In genomic region chr1:155082941-155083541, GRCh38 we compare ENCODE assay signal across 16 cellular contexts. TPM values are rescaled to one million over a fixed set of nuclear protein-coding genes. Genes with fewer than 3 reads are reported as not detected.
DNase-seq lines count a peak whose midpoint lies in the region; ATAC-seq and TF ChIP-seq lines count a peak whose summit lies in the region.
"Had no signal": no experiment of that assay in that cellular context is flagged by ENCODE, and none has a peak within 500 bp of the region (broad histone marks: within the 10 kb centered on the region; RNA-seq: fewer than 3 reads in every experiment).

No MANE protein-coding gene starts in this region.

- H3K4me3 ChIP-seq in Caco-2 (ENCODE audit: low read depth, low read length) (no peak overlapping the region), PC-3 (ENCODE audit: low read length) (peak overlapping the region; percentile 71; the same call in 1 of the 2 replicates), hepatocyte (no peak overlapping the region)

- H3K4me1 ChIP-seq in Caco-2 (peaks cover 36% of the 10 kb centered on the region), PC-3 (ENCODE audit: insufficient read depth, low read length) (peaks cover 77% of the 10 kb centered on the region), hepatocyte (ENCODE audit: insufficient read depth) (peaks cover 52% of the 10 kb centered on the region)

- ATAC-seq in PC-3 (no peak), HG03457 (IDR thresholded peaks at IDR 0.05; ENCODE audit: unreplicated experiment) (no peak)
- ATAC-seq: right cardiac atrium; stimulated activated naive CD8-positive, alpha-beta T cell treated with anti-CD3 and anti-CD28 coated beads, Interleukin-15, amount 100 ng/mL, for 72 hours had no signal

- H3F3A ChIP-seq in PC-3 (ENCODE audit: low read length, unreplicated experiment): no peaks in the 10 kb centered on the region

- BruUV-seq in Caco-2 (replicated peaks; lab: Mats Ljungman, UMichigan) (no TSS peak), PC-3 (replicated peaks; lab: Mats Ljungman, UMichigan) (no TSS peak)

- H3K27me3 ChIP-seq in Caco-2 (replicated peaks; ENCODE audit: control insufficient read depth, insufficient read depth, low read length): peaks cover 5% of the 10 kb centered on the region; the same call in 1 of the 2 replicates
- peaks cover 44% of the 10 kb centered on the region for H3K27me3 ChIP-seq in PC-3 (ENCODE audit: low read length)
- peaks cover 48% of the 10 kb centered on the region for H3K27me3 ChIP-seq in hepatocyte

- H3K9me3 ChIP-seq in Caco-2 (no peaks in the 10 kb centered on the region), PC-3 (ENCODE audit: low read length) (no peaks in the 10 kb centered on the region), hepatocyte (ENCODE audit: low read depth) (no peaks in the 10 kb centered on the region)

- CTCF ChIA-PET in Caco-2 (lab: Charles Lee): interaction anchor here (0.5 kb wide), 1 partner anchor 31 kb away, joined by 4 read pairs; no protein-coding TSS in a partner anchor
- CTCF ChIA-PET in PC-3 (lab: Charles Lee): interaction anchor here (0.6 kb wide), 1 partner anchor 12 kb away, joined by 8 read pairs; no protein-coding TSS in a partner anchor

- DNase-seq in Caco-2 (no peak), PC-3 (peak; percentile 59), hepatocyte (ENCODE audit: low spot score) (no peak), progenitor cell of endocrine pancreas (ENCODE audit: low spot score, unreplicated experiment) (no peak), NCI-H128 (lab: John Stamatoyannopoulos, UW; ENCODE audit: unreplicated experiment) (no peak), pons (ENCODE audit: low spot score) (no peak), NK-92 (lab: John Stamatoyannopoulos, UW; ENCODE audit: unreplicated experiment) (no peak)
- DNase-seq: cerebellar nuclear complex; NCI-H1436 treated with DMSO at 0.1 percent for 48 hours; Right ventricle myocardium superior; stimulated activated naive CD8-positive, alpha-beta T cell treated with anti-CD3 and anti-CD28 coated beads, Interleukin-15, amount 100 ng/mL, for 72 hours; T1000 had no signal

- TF ChIP-seq CTCF in Caco-2 (IDR thresholded peaks at IDR 0.05; ENCODE audit: insufficient read depth in 1 of 2, low read depth in 1 of 2, low read length in 1 of 2, severe bottlenecking in 1 of 2, unreplicated experiment in 1 of 2) (no peak), PC-3 (conservative IDR thresholded peaks at IDR 0.05; ENCODE audit: low read depth, low read length) (no peak), hepatocyte (IDR thresholded peaks at IDR 0.05; ENCODE audit: poor library complexity) (no peak), progenitor cell of endocrine pancreas (IDR thresholded peaks at IDR 0.05; ENCODE audit: unreplicated experiment) (no peak)

- H2AFZ ChIP-seq in PC-3 (ENCODE audit: low read length) (peak overlapping the region; percentile 41; the same call in 1 of the 2 replicates), hepatocyte (no peak overlapping the region)

- H3K9me2 ChIP-seq in PC-3 (replicated peaks; ENCODE audit: low read length): no peaks in the 10 kb centered on the region
- H3K9me2 ChIP-seq in hepatocyte (replicated peaks; ENCODE audit: insufficient read depth): no peaks in the 10 kb centered on the region

- H3K27ac Mint-ChIP-seq in Caco-2 (ENCODE audit: unreplicated experiment) (no peak overlapping the region), progenitor cell of endocrine pancreas (peak overlapping the region; percentile 49)

- WGBS in hepatocyte (ENCODE audit: low lambda C conversion rate, missing lambda C conversion rate): 54% methylated on average over 8 of the region's 8 CpGs

- H3K79me2 ChIP-seq in PC-3 (ENCODE audit: low read length) (no peaks in the 10 kb centered on the region), hepatocyte (no peaks in the 10 kb centered on the region)

- H3K9me3 Mint-ChIP-seq in Caco-2 (ENCODE audit: unreplicated experiment): no peaks in the 10 kb centered on the region
- no peaks in the 10 kb centered on the region for H3K9me3 Mint-ChIP-seq in progenitor cell of endocrine pancreas (ENCODE audit: low read depth)
- H3K9me3 Mint-ChIP-seq: stimulated activated naive CD8-positive, alpha-beta T cell treated with anti-CD3 and anti-CD28 coated beads, Interleukin-15, amount 100 ng/mL, for 72 hours had no signal

- POLR2A ChIA-PET in Caco-2 (lab: Charles Lee): no interaction called here
- POLR2A ChIA-PET in PC-3 (lab: Charles Lee; ENCODE audit: unreplicated experiment): no interaction called here

- peak overlapping the region; percentile 80 for H3K4me2 ChIP-seq in PC-3 (ENCODE audit: low read length)
- H3K4me2 ChIP-seq in hepatocyte: peak overlapping the region; percentile 99

- no peak overlapping the region for H3K27ac ChIP-seq in PC-3 (ENCODE audit: low read length)
- no peak overlapping the region for H3K27ac ChIP-seq in hepatocyte

- intact Hi-C loops in Caco-2 (cut with micrococcal nuclease; ENCODE audit: unreplicated experiment): loop anchor here (5.0 to 10.0 kb wide), 3 partner anchors 81 to 418 kb away; partner anchors contain the start of genes KCNN3 and ZBTB7B
- intact Hi-C loops in PC-3 (cut with micrococcal nuclease): no loop called here

- H3K9ac ChIP-seq in PC-3 (ENCODE audit: low read length): no peak overlapping the region

- H3K27me3 Mint-ChIP-seq in Caco-2 (ENCODE audit: insufficient read depth, unreplicated experiment) (peaks cover 17% of the 10 kb centered on the region), progenitor cell of endocrine pancreas (peaks cover 43% of the 10 kb centered on the region)

- H3K4me3 Mint-ChIP-seq in Caco-2 (ENCODE audit: unreplicated experiment) (peak overlapping the region; percentile 63), progenitor cell of endocrine pancreas (ENCODE audit: low read depth) (no peak overlapping the region)

- H3K36me3 ChIP-seq in Caco-2 (ENCODE audit: control insufficient read depth, insufficient read depth, low read length): no peaks in the 10 kb centered on the region
- no peaks in the 10 kb centered on the region for H3K36me3 ChIP-seq in PC-3 (ENCODE audit: low read depth, low read length)
- H3K36me3 ChIP-seq in hepatocyte (replicated peaks; ENCODE audit: insufficient read depth, low read depth): no peaks in the 10 kb centered on the region

- no peaks in the 10 kb centered on the region for H4K20me1 ChIP-seq in PC-3 (ENCODE audit: low read length)
- peaks cover 2% of the 10 kb centered on the region for H4K20me1 ChIP-seq in hepatocyte (ENCODE audit: insufficient read depth, poor library complexity, severe bottlenecking)

- peaks cover 14% of the 10 kb centered on the region for H3K36me3 Mint-ChIP-seq in Caco-2 (ENCODE audit: insufficient read depth, unreplicated experiment)
- H3K36me3 Mint-ChIP-seq in progenitor cell of endocrine pancreas (ENCODE audit: insufficient read depth): peaks cover 1% of the 10 kb centered on the region

- peaks cover 16% of the 10 kb centered on the region for H3K4me1 Mint-ChIP-seq in Caco-2 (ENCODE audit: low read depth, unreplicated experiment)
- H3K4me1 Mint-ChIP-seq in progenitor cell of endocrine pancreas (ENCODE audit: low read depth): peaks cover 31% of the 10 kb centered on the region

RNA-seq across cellular contexts. Expression of gene EFNA3, which starts 4.4 kb away (rescaled TPM):
- 3.4 and 3.5 TPM in 2 replicates for total RNA-seq in Caco-2 (2022)
- 16.2 and 23.5 TPM in 2 replicates for total RNA-seq in PC-3 (2014; rRNA removed)
- 4.0 and 5.5 TPM in 2 replicates for total RNA-seq in hepatocyte
- polyA plus RNA-seq in hepatocyte: 10.3 and 13.1 TPM in 2 replicates
- total RNA-seq in progenitor cell of endocrine pancreas: 9.0 and 10.5 TPM in 2 replicates

RNA-seq across cellular contexts. Expression of gene EFNA4, which starts 19.5 kb away (rescaled TPM):
- 13.8 and 16.0 TPM in 2 replicates for total RNA-seq in Caco-2 (2022)
- 36.7 and 37.4 TPM in 2 replicates for total RNA-seq in PC-3 (2014; rRNA removed)
- 20.5 and 21.3 TPM in 2 replicates for total RNA-seq in hepatocyte
- 16.3 and 18.1 TPM in 2 replicates for polyA plus RNA-seq in hepatocyte
- 45.5 and 46.8 TPM in 2 replicates for total RNA-seq in progenitor cell of endocrine pancreas

RNA-seq across cellular contexts. Expression of gene ADAM15, which starts 31.9 kb away (rescaled TPM):
- 44.0 and 48.2 TPM in 2 replicates for total RNA-seq in Caco-2 (2022)
- 334 and 384 TPM in 2 replicates for total RNA-seq in PC-3 (2014; rRNA removed)
- total RNA-seq in hepatocyte: 44.8 and 55.7 TPM in 2 replicates
- polyA plus RNA-seq in hepatocyte: 108 and 117 TPM in 2 replicates
- total RNA-seq in progenitor cell of endocrine pancreas: 20.9 and 22.1 TPM in 2 replicates

RNA-seq across cellular contexts. Expression of gene EFNA1, which starts 44.6 kb away (rescaled TPM):
- total RNA-seq in Caco-2 (2022): 42.5 and 47.9 TPM in 2 replicates
- total RNA-seq in PC-3 (2014; rRNA removed): 29.4 and 49.9 TPM in 2 replicates
- 78.7 and 94.8 TPM in 2 replicates for total RNA-seq in hepatocyte
- polyA plus RNA-seq in hepatocyte: 137 and 172 TPM in 2 replicates
- total RNA-seq in progenitor cell of endocrine pancreas: 22.1 and 22.2 TPM in 2 replicates
- total RNA-seq: fibroblast of lung had no signal

RNA-seq across cellular contexts. Expression of gene DCST1, which starts 49.4 kb away (rescaled TPM):
- total RNA-seq in Caco-2 (2022) (0.32 TPM in 1 of 2 replicates, not detected in the other), PC-3 (2014; rRNA removed) (not detected in 2 replicates), hepatocyte (0.60 TPM in 1 of 2 replicates, not detected in the other), progenitor cell of endocrine pancreas (not detected in 2 replicates)
- polyA plus RNA-seq in hepatocyte: 0.12 TPM in 1 of 2 replicates, not detected in the other
- total RNA-seq: activated CD8-positive, alpha-beta memory T cell treated with anti-CD3 and anti-CD28 coated beads for 36 hours; fibroblast of lung; right cardiac atrium; Right ventricle myocardium superior had no signal
- polyA plus RNA-seq: fibroblast of lung, right cardiac atrium had no signal
